In genomic region chr1:38728176-38728908, GRCh38 we compare ENCODE assay signal across 9 cellular contexts.
A peak's percentile ranks its signal among the peaks of the same experiment; 100 is the strongest.
DNase-seq lines count a peak whose midpoint lies in the region; ATAC-seq and TF ChIP-seq lines count a peak whose summit lies in the region.
"Had no signal": no experiment of that assay in that cellular context is flagged by ENCODE, and none has a peak within 500 bp of the region (broad histone marks: within the 10 kb centered on the region; RNA-seq: fewer than 3 reads in every experiment).

No MANE protein-coding gene starts in this region.

- H3K27ac Mint-ChIP-seq in naive thymus-derived CD8-positive, alpha-beta T cell: no peak overlapping the region

- H3K36me3 Mint-ChIP-seq in naive thymus-derived CD8-positive, alpha-beta T cell: no peaks in the 10 kb centered on the region

- POLR2A ChIA-PET in RWPE1 (lab: Yijun Ruan, JAX; ENCODE audit: low non-redundant PET): no interaction called here
- POLR2A ChIA-PET in naive thymus-derived CD8-positive, alpha-beta T cell (lab: Charles Lee): no interaction called here

- H3K9me3 Mint-ChIP-seq in naive thymus-derived CD8-positive, alpha-beta T cell: no peaks in the 10 kb centered on the region

- H3K27me3 Mint-ChIP-seq in naive thymus-derived CD8-positive, alpha-beta T cell: peaks cover 47 to 80% (median 66%) of the 10 kb centered on the region in 5 donors

- H3K27ac ChIP-seq in RWPE1 (peak overlapping the region; percentile 41; the same call in 1 of the 2 replicates), foreskin keratinocyte (no peak overlapping the region)

- peak overlapping the region; percentile 36; the same call in 1 of the 2 replicates for H3K9ac ChIP-seq in ES-I3 (ENCODE audit: low read depth, low read length)

- ATAC-seq in foreskin keratinocyte: peak; percentile 48
- ATAC-seq in naive thymus-derived CD8-positive, alpha-beta T cell: no peak

- peaks cover 5% of the 10 kb centered on the region for H3K27me3 ChIP-seq in foreskin keratinocyte

- CTCF ChIA-PET in RWPE1 (lab: Yijun Ruan, JAX): interaction anchor here (0.5 to 0.7 kb wide), 2 partner anchors 111 to 289 kb away, joined by 3 read pairs; no protein-coding TSS in a partner anchor

- no peaks in the 10 kb centered on the region for H3K36me3 ChIP-seq in ES-I3 (ENCODE audit: insufficient read depth, low read length)

- H3K4me3 Mint-ChIP-seq in naive thymus-derived CD8-positive, alpha-beta T cell: no peak overlapping the region

- peaks cover 0 to 4% (median 1%) of the 10 kb centered on the region in 4 donors for H3K4me1 Mint-ChIP-seq in naive thymus-derived CD8-positive, alpha-beta T cell

- no peak for DNase-seq in RWPE1 (ENCODE audit: low spot score)
- DNase-seq in foreskin keratinocyte: no peak
- DNase-seq in nucleus accumbens (lab: John Stamatoyannopoulos, UW): peak in 49 of 56 donors; percentile 2 to 83 (median 30)
- no peak for DNase-seq in CD1c-positive myeloid dendritic cell (ENCODE audit: extremely low spot score)
- DNase-seq in COLO829 (ENCODE audit: low spot score): no peak
- DNase-seq in naive thymus-derived CD8-positive, alpha-beta T cell: no peak
- no peak for DNase-seq in NCI-H187 treated with DMSO at 0.1 percent for 48 hours (lab: John Stamatoyannopoulos, UW)
- DNase-seq: NCI-H187 had no signal

- H3K4me1 ChIP-seq in ES-I3 (ENCODE audit: insufficient read depth, low read length): peaks cover 23% of the 10 kb centered on the region
- H3K4me1 ChIP-seq in foreskin keratinocyte: no peaks in the 10 kb centered on the region

- no peaks in the 10 kb centered on the region; the same call in 1 of the 2 replicates for H3K9me3 ChIP-seq in ES-I3 (ENCODE audit: control insufficient read depth, insufficient read depth, low read length)

- no peak for TF ChIP-seq CTCF in RWPE1 (conservative IDR thresholded peaks at IDR 0.05; ENCODE audit: low read depth)
- TF ChIP-seq CTCF in foreskin keratinocyte (conservative IDR thresholded peaks at IDR 0.05): no peak

Comparison
In these comparisons a context has a peak if more than half of its experiments do, and no peak if none do; other contexts are left out.
1. DNase-seq: peak in nucleus accumbens (49 of 56); none in RWPE1 (single experiment), foreskin keratinocyte (0 of 2), CD1c-positive myeloid dendritic cell (single experiment), COLO829 (single experiment), naive thymus-derived CD8-positive, alpha-beta T cell (0 of 10) and NCI-H187 treated with DMSO at 0.1 percent for 48 hours (single experiment).